1 cellular context compared by ENCODE assay signal in the genomic region with DNA sequence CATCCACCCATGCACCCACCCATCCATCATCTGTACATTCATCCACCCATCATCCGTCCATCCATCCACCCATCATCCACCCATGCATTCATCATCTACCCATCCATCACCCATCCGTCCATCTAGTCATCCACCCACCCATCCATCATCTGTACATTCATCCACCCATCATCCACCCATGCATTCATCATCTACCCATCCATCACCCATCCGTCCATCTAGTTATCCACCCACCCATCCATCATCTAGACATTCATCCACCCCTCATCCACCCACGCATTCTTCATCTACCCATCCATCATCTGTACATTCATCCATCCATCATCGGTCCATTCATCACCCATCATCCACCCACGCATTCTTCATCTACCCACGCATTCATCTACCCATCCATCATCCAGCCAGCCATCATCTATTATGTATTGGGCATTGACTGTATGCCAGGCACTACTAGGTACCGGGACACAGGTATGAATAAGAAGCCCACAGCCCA.
TF ChIP-seq lines count a peak whose summit lies in the region.

No MANE protein-coding gene starts in this region.

TF ChIP-seq in endothelial cell of umbilical vein, 7 proteins besides CTCF, POLR2A, EP300 and RAD21:
- no peak for TF ChIP-seq POLR2AphosphoS5 (IDR thresholded peaks at IDR 0.05; ENCODE audit: insufficient read depth, low read depth, low read length)
- no peak for TF ChIP-seq MYC (IDR thresholded peaks at IDR 0.05; ENCODE audit: low read depth, low read length)
TF ChIP-seq in endothelial cell of umbilical vein: peak in this region for 0.
